In genomic region chr15:80160570-80161156, GRCh38 we compare ENCODE assay signal across 1 cellular context.
TF ChIP-seq lines count a peak whose summit lies in the region.

No MANE protein-coding gene starts in this region.

TF ChIP-seq in IMR-90, 13 proteins besides CTCF, POLR2A, EP300 and RAD21 (continued from another document):
- no peak for TF ChIP-seq ELK1 (IDR thresholded peaks at IDR 0.05; ENCODE audit: borderline replicate concordance, low read depth, low read length)
- peak; percentile 95 for TF ChIP-seq MAFK (IDR thresholded peaks at IDR 0.05; ENCODE audit: low read depth, low read length)
- TF ChIP-seq SMC3 (IDR thresholded peaks at IDR 0.05; ENCODE audit: low read depth, low read length) = no peak
- TF ChIP-seq USF2 (IDR thresholded peaks at IDR 0.05; ENCODE audit: low read depth, low read length) = peak; percentile 90
- TF ChIP-seq MXI1 (IDR thresholded peaks at IDR 0.05; ENCODE audit: borderline replicate concordance, low read depth, low read length) = peak; percentile 86; the same call in 1 of the 2 replicates
- peak; percentile 97 for TF ChIP-seq NFE2L2 (IDR thresholded peaks at IDR 0.05; ENCODE audit: low read depth, low read length)
- peak; percentile 41; the same call in 1 of the 2 replicates for TF ChIP-seq FOS (IDR thresholded peaks at IDR 0.05; ENCODE audit: low read depth, low read length)
